Comparison of ENCODE assay signal across 8 cellular contexts in the genomic region with DNA sequence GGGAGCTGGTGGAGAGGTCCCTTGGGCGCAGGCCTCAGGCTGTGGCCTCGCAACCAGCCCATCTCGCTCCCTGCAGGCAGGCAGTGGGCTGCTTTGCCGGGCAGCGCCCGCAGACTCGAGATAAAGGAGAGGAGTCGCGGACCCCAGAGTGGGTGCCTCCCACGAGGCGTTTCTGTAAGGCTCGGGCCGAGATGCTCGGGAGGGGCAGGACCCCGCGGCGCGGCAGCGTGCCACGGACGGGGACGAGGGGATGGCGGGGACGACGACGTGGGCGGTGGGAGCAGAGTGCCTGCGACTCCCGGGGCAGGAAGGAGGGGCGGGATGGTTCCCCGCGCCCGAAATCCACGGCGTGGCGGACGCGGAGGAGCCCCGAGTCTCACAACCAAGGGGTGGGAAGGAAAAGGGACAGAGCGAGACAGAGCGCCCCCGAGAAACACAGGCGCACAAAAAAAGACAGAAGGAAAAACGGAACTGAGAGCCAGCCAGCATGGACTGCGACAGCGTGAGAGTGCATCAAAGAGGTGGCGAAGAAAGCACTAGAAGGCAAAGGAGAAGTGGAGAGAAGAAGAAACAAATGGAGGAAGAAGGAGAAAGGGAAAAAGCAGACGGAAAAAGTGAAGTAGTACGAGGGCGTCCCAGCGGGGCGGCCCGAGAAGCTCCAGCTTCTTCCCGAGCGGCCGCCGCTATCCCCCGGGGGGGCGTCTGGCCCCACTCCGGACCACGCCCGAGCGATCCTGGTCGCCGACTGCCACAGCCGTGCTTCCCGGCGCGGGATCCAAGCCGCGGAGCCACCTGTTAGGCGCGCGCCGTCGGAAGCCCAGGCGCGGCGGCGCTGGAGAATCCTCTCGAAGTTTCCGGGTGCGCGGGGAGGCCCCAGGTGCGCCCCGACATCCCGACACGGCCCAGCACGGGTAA. TPM values are rescaled to one million over a fixed set of nuclear protein-coding genes. Genes with fewer than 3 reads are reported as not detected.
DNase-seq lines count a peak whose midpoint lies in the region; ATAC-seq, FAIRE-seq and TF ChIP-seq lines count a peak whose summit lies in the region.

No MANE protein-coding gene starts in this region.

- ATAC-seq in A549 (peak in 1 of 2 experiments; percentile 46; a peak in 3 of 6 replicates), GM18505 (IDR thresholded peaks at IDR 0.05; ENCODE audit: unreplicated experiment) (peak; percentile 42), HG02884 (IDR thresholded peaks at IDR 0.05; ENCODE audit: unreplicated experiment) (peak; percentile 31), thoracic aorta (ENCODE audit: insufficient number of reproducible peaks, low FRiP score, low read depth) (no peak)

- peak overlapping the region; percentile 72 for H3K4me2 ChIP-seq in A549

- TF ChIP-seq EP300 in A549 (IDR thresholded peaks at IDR 0.05): no peak

- no peak for TF ChIP-seq RAD21 in A549 (conservative IDR thresholded peaks at IDR 0.05 in 1 of 2, IDR thresholded peaks at IDR 0.05 in 1 of 2)

- DNase-seq in A549 (ENCODE audit: low read depth in 1 of 2, low spot score in 1 of 2) (no peak), SK-N-DZ (ENCODE audit: low spot score) (peak; percentile 26), thoracic aorta (ENCODE audit: low spot score) (no peak), NCI-H1694 (lab: John Stamatoyannopoulos, UW) (no peak), UCSD-AML1 (lab: John Stamatoyannopoulos, UW; ENCODE audit: unreplicated experiment) (no peak)

- H3K27me3 ChIP-seq in iPS-18a (ENCODE audit: control insufficient read depth, insufficient read depth, low read length) (peaks cover 45% of the 10 kb centered on the region), thoracic aorta (replicated peaks; ENCODE audit: insufficient read depth) (peaks cover 9% of the 10 kb centered on the region)

- CTCF ChIA-PET in A549 (lab: Yijun Ruan, JAX): no interaction called here

- no peak for FAIRE-seq in A549 (lab: Jason Lieb, UNC)

- POLR2A ChIA-PET in A549 (lab: Yijun Ruan, JAX): no interaction called here

- TF ChIP-seq CTCF in A549 (IDR thresholded peaks at IDR 0.05): no peak
- no peak for TF ChIP-seq CTCF in thoracic aorta (IDR thresholded peaks at IDR 0.05)

- H3K27ac ChIP-seq in A549 (no peak overlapping the region), iPS-18a (ENCODE audit: low read length) (no peak overlapping the region), thoracic aorta (no peak overlapping the region)

- peak overlapping the region; percentile 42 for H3K4me3 ChIP-seq in A549
- H3K4me3 ChIP-seq in iPS-18a (ENCODE audit: low read length): peak overlapping the region; percentile 71
- H3K4me3 ChIP-seq in thoracic aorta: peak overlapping the region; percentile 67

- TF ChIP-seq POLR2A in A549 (IDR thresholded peaks at IDR 0.05; ENCODE audit: low read length): no peak
- TF ChIP-seq POLR2A in GM18505 (IDR thresholded peaks at IDR 0.05; ENCODE audit: borderline replicate concordance, extremely low read depth, insufficient read depth, insufficient read length): no peak

- H3K4me1 ChIP-seq in A549 (no peaks in the 10 kb centered on the region), iPS-18a (ENCODE audit: control insufficient read depth, low read depth, low read length) (peaks cover 6% of the 10 kb centered on the region), thoracic aorta (ENCODE audit: control insufficient read depth in 1 of 2, low read depth in 2 of 2) (peaks cover 3 to 17% of the 10 kb centered on the region in 2 donors)

- H3K9ac ChIP-seq in iPS-18a (ENCODE audit: low read length): no peak overlapping the region

- no peaks in the 10 kb centered on the region for H3K36me3 ChIP-seq in iPS-18a (ENCODE audit: control insufficient read depth, low read depth, low read length)
- no peaks in the 10 kb centered on the region for H3K36me3 ChIP-seq in thoracic aorta

- WGBS in A549 (ENCODE audit: missing lambda C conversion rate): 28% methylated on average over 29 of the region's 89 CpGs

- no peaks in the 10 kb centered on the region for H3K9me3 ChIP-seq in A549
- H3K9me3 ChIP-seq in iPS-18a (ENCODE audit: control insufficient read depth, low read depth, low read length): no peaks in the 10 kb centered on the region
- no peaks in the 10 kb centered on the region for H3K9me3 ChIP-seq in thoracic aorta

TF ChIP-seq in A549, 52 proteins besides CTCF, POLR2A, EP300 and RAD21 (continues in another document):
- TF ChIP-seq CBX2 (IDR thresholded peaks at IDR 0.05; ENCODE audit: borderline replicate concordance, low read depth) (no peak), BHLHE40 (IDR thresholded peaks at IDR 0.05; ENCODE audit: low read depth, low read length) (no peak), ZC3H11A (IDR thresholded peaks at IDR 0.05) (no peak), MAZ (IDR thresholded peaks at IDR 0.05; ENCODE audit: borderline replicate concordance, low read depth, low read length) (no peak), HEYL (CRISPR knock-in tag; IDR thresholded peaks at IDR 0.05) (no peak), FOSB (CRISPR knock-in tag; IDR thresholded peaks at IDR 0.05) (no peak), NPAS2 (CRISPR knock-in tag; IDR thresholded peaks at IDR 0.05; ENCODE audit: borderline replicate concordance) (no peak), GATA3 (IDR thresholded peaks at IDR 0.05; ENCODE audit: borderline replicate concordance) (no peak), RCOR1 (IDR thresholded peaks at IDR 0.05; ENCODE audit: low read depth, low read length) (no peak), MAFK (IDR thresholded peaks at IDR 0.05; ENCODE audit: partially characterized antibody) (no peak), CHD2 (IDR thresholded peaks at IDR 0.05; ENCODE audit: low read length, partially characterized antibody) (no peak), MYC (IDR thresholded peaks at IDR 0.05; ENCODE audit: borderline replicate concordance, low read length) (no peak), ZFP36 (IDR thresholded peaks at IDR 0.05; ENCODE audit: borderline replicate concordance, partially characterized antibody) (no peak)
- TF ChIP-seq, protein P1, sequence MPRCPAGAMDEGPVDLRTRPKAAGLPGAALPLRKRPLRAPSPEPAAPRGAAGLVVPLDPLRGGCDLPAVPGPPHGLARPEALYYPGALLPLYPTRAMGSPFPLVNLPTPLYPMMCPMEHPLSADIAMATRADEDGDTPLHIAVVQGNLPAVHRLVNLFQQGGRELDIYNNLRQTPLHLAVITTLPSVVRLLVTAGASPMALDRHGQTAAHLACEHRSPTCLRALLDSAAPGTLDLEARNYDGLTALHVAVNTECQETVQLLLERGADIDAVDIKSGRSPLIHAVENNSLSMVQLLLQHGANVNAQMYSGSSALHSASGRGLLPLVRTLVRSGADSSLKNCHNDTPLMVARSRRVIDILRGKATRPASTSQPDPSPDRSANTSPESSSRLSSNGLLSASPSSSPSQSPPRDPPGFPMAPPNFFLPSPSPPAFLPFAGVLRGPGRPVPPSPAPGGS (IDR thresholded peaks at IDR 0.05): no peak
- TF ChIP-seq, protein P2, sequence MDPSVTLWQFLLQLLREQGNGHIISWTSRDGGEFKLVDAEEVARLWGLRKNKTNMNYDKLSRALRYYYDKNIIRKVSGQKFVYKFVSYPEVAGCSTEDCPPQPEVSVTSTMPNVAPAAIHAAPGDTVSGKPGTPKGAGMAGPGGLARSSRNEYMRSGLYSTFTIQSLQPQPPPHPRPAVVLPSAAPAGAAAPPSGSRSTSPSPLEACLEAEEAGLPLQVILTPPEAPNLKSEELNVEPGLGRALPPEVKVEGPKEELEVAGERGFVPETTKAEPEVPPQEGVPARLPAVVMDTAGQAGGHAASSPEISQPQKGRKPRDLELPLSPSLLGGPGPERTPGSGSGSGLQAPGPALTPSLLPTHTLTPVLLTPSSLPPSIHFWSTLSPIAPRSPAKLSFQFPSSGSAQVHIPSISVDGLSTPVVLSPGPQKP (IDR thresholded peaks at IDR 0.05; ENCODE audit: low read depth, low read length): no peak
- TF ChIP-seq, protein P3, sequence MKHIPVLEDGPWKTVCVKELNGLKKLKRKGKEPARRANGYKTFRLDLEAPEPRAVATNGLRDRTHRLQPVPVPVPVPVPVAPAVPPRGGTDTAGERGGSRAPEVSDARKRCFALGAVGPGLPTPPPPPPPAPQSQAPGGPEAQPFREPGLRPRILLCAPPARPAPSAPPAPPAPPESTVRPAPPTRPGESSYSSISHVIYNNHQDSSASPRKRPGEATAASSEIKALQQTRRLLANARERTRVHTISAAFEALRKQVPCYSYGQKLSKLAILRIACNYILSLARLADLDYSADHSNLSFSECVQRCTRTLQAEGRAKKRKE (CRISPR knock-in tag; IDR thresholded peaks at IDR 0.05; ENCODE audit: low read depth): no peak
- TF ChIP-seq, protein P4, sequence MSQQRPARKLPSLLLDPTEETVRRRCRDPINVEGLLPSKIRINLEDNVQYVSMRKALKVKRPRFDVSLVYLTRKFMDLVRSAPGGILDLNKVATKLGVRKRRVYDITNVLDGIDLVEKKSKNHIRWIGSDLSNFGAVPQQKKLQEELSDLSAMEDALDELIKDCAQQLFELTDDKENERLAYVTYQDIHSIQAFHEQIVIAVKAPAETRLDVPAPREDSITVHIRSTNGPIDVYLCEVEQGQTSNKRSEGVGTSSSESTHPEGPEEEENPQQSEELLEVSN (IDR thresholded peaks at IDR 0.05; ENCODE audit: borderline replicate concordance, low read depth): no peak

RNA-seq across cellular contexts. Expression of a gene that starts 1.5 kb away (rescaled TPM):
- polyA plus RNA-seq in A549 (2011; rRNA removed) (not detected in 2 replicates), A549 (2017; fragmentation: RNase III; extraction: RNeasy Plus Mini Kit Qiagen cat#74134 plus additional on column Dnase treatment) (not detected in 3 replicates)
- not detected in 2 replicates for polyA plus RNA-seq in A549 (2012; cell fraction: cytosol; rRNA removed)
- not detected in 2 replicates for polyA plus RNA-seq in A549 (2012; cell fraction: nucleus; rRNA removed)
- not detected in 2 replicates for polyA minus RNA-seq in A549 (2011; rRNA and poly(A)+ RNA removed)
- 10.2 and 13.2 TPM in 2 replicates for polyA plus RNA-seq in SK-N-DZ (2014; cell fraction: cytosol; rRNA removed)
- polyA plus RNA-seq in SK-N-DZ (2014; cell fraction: nucleus; rRNA removed): 17.0 and 23.5 TPM in 2 replicates
- under 1 TPM in 1 of 2 donors, not detected in 1; 0.28 TPM for total RNA-seq in thoracic aorta
